Comparison of ENCODE assay signal across 16 cellular contexts in the genomic region with DNA sequence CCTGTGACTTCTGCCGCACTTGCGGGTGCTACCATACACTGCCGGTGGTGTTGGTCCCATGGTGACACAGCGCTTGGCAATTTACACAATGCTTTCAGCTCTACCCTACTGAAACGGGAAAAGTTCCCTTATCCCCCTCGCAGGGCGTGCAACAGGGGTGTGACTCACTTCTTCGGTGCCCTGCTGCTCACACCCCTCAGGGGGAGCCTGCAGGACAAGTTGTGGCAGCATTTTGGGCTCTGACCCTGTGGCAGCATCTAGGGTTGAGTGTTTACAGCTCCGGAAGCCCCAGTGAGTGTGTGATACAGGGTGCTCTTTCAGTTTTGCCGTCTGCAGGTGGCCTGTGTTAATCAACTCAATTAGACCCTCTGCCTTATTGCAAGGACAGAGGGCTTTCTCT.
DNase-seq lines count a peak whose midpoint lies in the region; ATAC-seq and TF ChIP-seq lines count a peak whose summit lies in the region.
"Had no signal": no experiment of that assay in that cellular context is flagged by ENCODE, and none has a peak within 500 bp of the region (broad histone marks: within the 10 kb centered on the region; RNA-seq: fewer than 3 reads in every experiment).

No MANE protein-coding gene starts in this region.

- no peak for TF ChIP-seq CTCF in NB4 (IDR thresholded peaks at IDR 0.05; ENCODE audit: low read depth, low read length)

- intact Hi-C loops in aorta (cut with DNase I) = no loop called here
- intact Hi-C loops in Right ventricle myocardium superior (cut with DNase I) = no loop called here

- ATAC-seq in esophagus mucosa (peak; percentile 80), aorta (ENCODE audit: low FRiP score) (peak; percentile 15), Right ventricle myocardium superior (ENCODE audit: poor library complexity) (no peak)

- DNase-seq in Daoy (ENCODE audit: low read depth) = peak; percentile 19
- DNase-seq in NB4 (ENCODE audit: low read depth) = peak; percentile 15
- DNase-seq in aorta = no peak
- DNase-seq in activated CD4-positive, alpha-beta T cell treated with anti-CD3 and anti-CD28 coated beads, Interleukin-2, amount 50 U/mL, for 48 hours = no peak
- no peak for DNase-seq in Right ventricle myocardium superior
- no peak for DNase-seq in activated CD4-positive, alpha-beta T cell treated with anti-CD3 and anti-CD28 coated beads for 4 hours
- DNase-seq: ACHN; C1 segment of cervical spinal cord; CD4-positive, alpha-beta T cell; DMS153; DMS79 treated with DMSO at 0.1 percent for 48 hours; GDM1; H7; IMR-90; KBM-7 had no signal

- H3K9me3 ChIP-seq in aorta (ENCODE audit: control insufficient read depth, low read length) = no peaks in the 10 kb centered on the region

- 91 to 92% methylated on average over 10 of the region's 10 CpGs for WGBS in aorta, 2 donors

- no peaks in the 10 kb centered on the region for H3K27me3 ChIP-seq in aorta (ENCODE audit: control insufficient read depth in 1 of 2, insufficient read depth in 2 of 2, low read length in 1 of 2)

- H3K4me1 ChIP-seq in aorta (ENCODE audit: control insufficient read depth in 1 of 2, insufficient read depth in 2 of 2, low read length in 2 of 2) = no peaks in the 10 kb centered on the region

- H3K27ac ChIP-seq in aorta (ENCODE audit: low read depth in 1 of 2, low read length in 2 of 2) = no peak overlapping the region

- H3K36me3 ChIP-seq in aorta (ENCODE audit: control insufficient read depth in 1 of 2, insufficient read depth in 2 of 2, low read length in 1 of 2) = no peaks in the 10 kb centered on the region

- H3K4me3 ChIP-seq in NB4 (ENCODE audit: low read depth, low read length) (no peak overlapping the region), aorta (ENCODE audit: low read length in 2 of 2) (no peak overlapping the region)

- no peak for TF ChIP-seq POLR2A in NB4 (IDR thresholded peaks at IDR 0.05; ENCODE audit: extremely low read depth, insufficient read length)

Comparison
In these comparisons a context has a peak if more than half of its experiments do, and no peak if none do; other contexts are left out.
1. DNase-seq: peak in Daoy (single experiment) and NB4 (single experiment); none in aorta (0 of 2), activated CD4-positive, alpha-beta T cell treated with anti-CD3 and anti-CD28 coated beads, Interleukin-2, amount 50 U/mL, for 48 hours (0 of 2), Right ventricle myocardium superior (single experiment) and activated CD4-positive, alpha-beta T cell treated with anti-CD3 and anti-CD28 coated beads for 4 hours (0 of 2).